ENCODE assay signal across 8 cellular contexts in genomic region chr1:6784560-6785317, GRCh38. TPM values are rescaled to one million over a fixed set of nuclear protein-coding genes. Genes with fewer than 3 reads are reported as not detected.
DNase-seq lines count a peak whose midpoint lies in the region; ATAC-seq, FAIRE-seq and TF ChIP-seq lines count a peak whose summit lies in the region.

No MANE protein-coding gene starts in this region.

- intact Hi-C loops in pancreas (cut with DNase I) (no loop called here), tibial artery (cut with DNase I; ENCODE audit: low total_unique reads) (loop anchor here (5.0 kb wide), 1 partner anchor 37 kb away; no protein-coding TSS in a partner anchor)

- ATAC-seq in HG02840 (IDR thresholded peaks at IDR 0.05; ENCODE audit: low FRiP score, unreplicated experiment) (peak; percentile 81), pancreas (peak; percentile 86 to 95 (median 89))

- WGBS in adipose tissue, 3 donors: 0 to 1% (median 0%) methylated on average over 56 to 79 of the region's 79 CpGs
- WGBS in pancreas, 2 donors: 1% methylated on average over 58 to 79 of the region's 79 CpGs

- TF ChIP-seq POLR2A in GM12892 (IDR thresholded peaks at IDR 0.05; ENCODE audit: low read depth, low read length): peak; percentile 83

- peak; percentile 87 for DNase-seq in GM12892 (ENCODE audit: insufficient read length)
- DNase-seq in NCI-H1436 (lab: John Stamatoyannopoulos, UW): peak; percentile 100
- peak; percentile 100 for DNase-seq in SW480 (ENCODE audit: low spot score)
- DNase-seq in cardiac muscle cell (ENCODE audit: low read depth in 1 of 2, low spot score in 1 of 2): peak; percentile 100
- DNase-seq in pancreas: peak; percentile 98 to 100 (median 100)
- DNase-seq in tibial artery: peak; percentile 100

- no peaks in the 10 kb centered on the region for H3K36me3 ChIP-seq in cardiac muscle cell
- H3K36me3 ChIP-seq in pancreas: no peaks in the 10 kb centered on the region
- no peaks in the 10 kb centered on the region for H3K36me3 ChIP-seq in tibial artery

- FAIRE-seq in GM12892 (lab: Jason Lieb, UNC) (peak; percentile 98), pancreas (lab: Jason Lieb, UNC) (peak; percentile 98)

- TF ChIP-seq CTCF in cardiac muscle cell (IDR thresholded peaks at IDR 0.05; ENCODE audit: low read depth, low read length) (no peak), pancreas (IDR thresholded peaks at IDR 0.05) (no peak), tibial artery (IDR thresholded peaks at IDR 0.05) (peak in 1 of 2 experiments; percentile 48)

- H3K4me3 ChIP-seq in cardiac muscle cell: peak overlapping the region; percentile 68
- peak overlapping the region; percentile 68 to 95 (median 80) for H3K4me3 ChIP-seq in pancreas
- peak overlapping the region; percentile 81 for H3K4me3 ChIP-seq in tibial artery

- H3K9me3 ChIP-seq in cardiac muscle cell (ENCODE audit: low read depth) (no peaks in the 10 kb centered on the region), pancreas (no peaks in the 10 kb centered on the region), tibial artery (no peaks in the 10 kb centered on the region)

- H3K27me3 ChIP-seq in cardiac muscle cell (no peaks in the 10 kb centered on the region), pancreas (no peaks in the 10 kb centered on the region), tibial artery (no peaks in the 10 kb centered on the region)

- H3K27ac ChIP-seq in adipose tissue (ENCODE audit: low read depth, low read length) (peak overlapping the region; percentile 99), cardiac muscle cell (peak overlapping the region; percentile 99), pancreas (peak overlapping the region; percentile 97 to 99 (median 98)), tibial artery (peak overlapping the region; percentile 98)

- peaks cover 39% of the 10 kb centered on the region for H3K4me1 ChIP-seq in cardiac muscle cell (ENCODE audit: low read depth)
- peaks cover 4 to 10% (median 4%) of the 10 kb centered on the region in 3 donors for H3K4me1 ChIP-seq in pancreas
- H3K4me1 ChIP-seq in tibial artery: peaks cover 0 to 47% (median 22%) of the 10 kb centered on the region in 4 donors

RNA-seq across cellular contexts. Expression of gene CAMTA1, which starts 0.5 kb away (rescaled TPM):
- polyA plus RNA-seq in GM12892 (2012; ENCODE audit: missing spikeins): 53.9 TPM
- polyA plus RNA-seq in adipose tissue (100 to 1,000 TPM in 1 of 3 donors, 10 to 100 TPM in 2; 25.7 to 111 (median 60.2) TPM), cardiac muscle cell (336 and 341 TPM in 2 replicates), pancreas (10 to 100 TPM; 47.9 to 54.2 TPM)
- total RNA-seq in cardiac muscle cell (209 and 213 TPM in 2 replicates), pancreas (10 to 100 TPM; 13.0 to 39.8 (median 20.8) TPM)

Comparison
In these comparisons a context has a peak if more than half of its experiments do, and no peak if none do; other contexts are left out.
1. Peak in every context shown above with its lines: DNase-seq, ATAC-seq, H3K4me3 ChIP-seq and H3K27ac ChIP-seq.